ENCODE assay signal across 17 cellular contexts in genomic region chr9:133236291-133237071, GRCh38. TPM values are rescaled to one million over a fixed set of nuclear protein-coding genes. Genes with fewer than 3 reads are reported as not detected.
DNase-seq lines count a peak whose midpoint lies in the region; TF ChIP-seq lines count a peak whose summit lies in the region.
"Had no signal": no experiment of that assay in that cellular context is flagged by ENCODE, and none has a peak within 500 bp of the region (broad histone marks: within the 10 kb centered on the region; RNA-seq: fewer than 3 reads in every experiment).

No MANE protein-coding gene starts in this region.

- no peaks in the 10 kb centered on the region for H4K20me1 ChIP-seq in hepatocyte (ENCODE audit: insufficient read depth, poor library complexity, severe bottlenecking)

- no peak overlapping the region for H3K4me2 ChIP-seq in hepatocyte

- in situ Hi-C loops in transverse colon (cut with MboI; ENCODE audit: low pct_ligation_motif_present in 1 of 4, low pct_unique_long_range_greater_than_20kb in 1 of 4, low sequenced_read_pairs in 3 of 4): no loop called here

- no peak overlapping the region for H2AFZ ChIP-seq in hepatocyte

- TF ChIP-seq EP300 in transverse colon (IDR thresholded peaks at IDR 0.05; ENCODE audit: low read depth): no peak

- H3K4me3 ChIP-seq in esophagus (ENCODE audit: low read depth in 1 of 2, low read length in 2 of 2) (no peak overlapping the region), transverse colon (no peak overlapping the region), hepatocyte (no peak overlapping the region)
- H3K4me3 ChIP-seq: GM23248 had no signal

- 70 to 71% methylated on average over 16 to 20 of the region's 20 CpGs for WGBS in esophagus, 2 donors
- 71% methylated on average over 20 of the region's 20 CpGs; no CpG with 5 or more reads in 1 of the 2 donors for WGBS in transverse colon (ENCODE audit: low coverage in 1 of 2), 2 donors
- 84% methylated on average over 19 of the region's 20 CpGs for WGBS in hepatocyte (ENCODE audit: low lambda C conversion rate, missing lambda C conversion rate)

- H3K9me3 ChIP-seq in esophagus (ENCODE audit: control insufficient read depth in 2 of 2, insufficient read depth in 1 of 2, low read depth in 1 of 2, low read length in 1 of 2) (no peaks in the 10 kb centered on the region), transverse colon (no peaks in the 10 kb centered on the region), hepatocyte (ENCODE audit: low read depth) (no peaks in the 10 kb centered on the region)

- peak; percentile 20 for DNase-seq in DMS79 (lab: John Stamatoyannopoulos, UW)
- DNase-seq in DMS79 treated with DMSO at 0.1 percent for 48 hours (lab: John Stamatoyannopoulos, UW): no peak
- DNase-seq in myocyte (ENCODE audit: low read depth): peak; percentile 9
- no peak for DNase-seq in transverse colon
- DNase-seq in hepatocyte (ENCODE audit: low spot score): no peak
- DNase-seq in NCI-H524 treated with DMSO at 0.1 percent for 48 hours (lab: John Stamatoyannopoulos, UW): no peak
- no peak for DNase-seq in AG08395 (ENCODE audit: low spot score)
- DNase-seq: activated CD4-positive, CD25-positive, alpha-beta regulatory T cell treated with anti-CD3 and anti-CD28 coated beads, Interleukin-2, amount 50 U/mL, for 72 hours; activated naive CD8-positive, alpha-beta T cell treated with anti-CD3 and anti-CD28 coated beads, Interleukin-2, amount 10 ng/mL, durations not matched to agents 7 days and 5 days; activated T-cell treated with anti-CD3 and anti-CD28 coated beads, Interleukin-2, amount 50 U/mL, for 1 hour; cortex of kidney; NCI-H1105 treated with DMSO at 0.1 percent for 48 hours had no signal

- TF ChIP-seq CTCF in transverse colon (IDR thresholded peaks at IDR 0.05) (no peak), hepatocyte (IDR thresholded peaks at IDR 0.05; ENCODE audit: poor library complexity) (no peak)

- H3K27me3 ChIP-seq in esophagus (ENCODE audit: control insufficient read depth in 1 of 2, insufficient read depth in 2 of 2, low read length in 2 of 2) (no peaks in the 10 kb centered on the region), transverse colon (no peaks in the 10 kb centered on the region), hepatocyte (no peaks in the 10 kb centered on the region)

- intact Hi-C loops in transverse colon (cut with DNase I; ENCODE audit: low total_unique reads): no loop called here

- H3K27ac ChIP-seq in esophagus (ENCODE audit: low read depth in 2 of 2, low read length in 1 of 2) (peak overlapping the region; percentile 30 to 59), transverse colon (peak overlapping the region; percentile 45 to 80 (median 75)), hepatocyte (no peak overlapping the region)
- H3K27ac ChIP-seq: GM23248 had no signal

- H3K4me1 ChIP-seq in esophagus (ENCODE audit: control insufficient read depth in 2 of 2, insufficient read depth in 2 of 2, low read length in 1 of 2): peaks cover 0 to 20% of the 10 kb centered on the region in 2 donors
- peaks cover 10 to 39% (median 22%) of the 10 kb centered on the region in 4 donors for H3K4me1 ChIP-seq in transverse colon
- peaks cover 4% of the 10 kb centered on the region for H3K4me1 ChIP-seq in hepatocyte (ENCODE audit: insufficient read depth)

- H3K36me3 ChIP-seq in esophagus (ENCODE audit: control insufficient read depth in 2 of 2, insufficient read depth in 2 of 2, low read length in 1 of 2) (no peaks in the 10 kb centered on the region), transverse colon (no peaks in the 10 kb centered on the region), hepatocyte (replicated peaks; ENCODE audit: insufficient read depth, low read depth) (no peaks in the 10 kb centered on the region)

- H3K9me2 ChIP-seq in hepatocyte (replicated peaks; ENCODE audit: insufficient read depth): no peaks in the 10 kb centered on the region

- H3K79me2 ChIP-seq in hepatocyte: no peaks in the 10 kb centered on the region

- TF ChIP-seq POLR2A in transverse colon (IDR thresholded peaks at IDR 0.05): no peak

RNA-seq across cellular contexts. Expression of gene OBP2B, which starts 27.4 kb away (rescaled TPM):
- polyA plus RNA-seq in esophagus (not detected), hepatocyte (not detected in 2 replicates)
- total RNA-seq in myocyte (not detected in 2 replicates), transverse colon (not detected), hepatocyte (not detected in 2 replicates)
- not detected for polyA plus RNA-seq in myocyte (2012)
- total RNA-seq: activated naive CD8-positive, alpha-beta T cell treated with anti-CD3 and anti-CD28 coated beads, Interleukin-2, amount 10 ng/mL, durations not matched to agents 7 days and 5 days; GM23248; mononuclear cell; NCI-H460 had no signal
- polyA plus RNA-seq: GM23248, IgD-negative memory B cell had no signal

RNA-seq across cellular contexts. Expression of gene ABO, which starts 38.5 kb away (rescaled TPM):
- polyA plus RNA-seq in esophagus (10 to 100 TPM in 1 of 2 donors, 1 to 10 TPM in 1; 7.7 to 15.6 TPM), hepatocyte (9.5 and 15.7 TPM in 2 replicates)
- total RNA-seq in myocyte (not detected in 2 replicates), transverse colon (100 to 1,000 TPM in 3 of 4 donors, 10 to 100 TPM in 1; 77.4 to 199 (median 141) TPM), hepatocyte (3.4 and 4.8 TPM in 2 replicates)
- polyA plus RNA-seq in myocyte (2012): not detected
- total RNA-seq: activated naive CD8-positive, alpha-beta T cell treated with anti-CD3 and anti-CD28 coated beads, Interleukin-2, amount 10 ng/mL, durations not matched to agents 7 days and 5 days; GM23248; NCI-H460 had no signal
- polyA plus RNA-seq: GM23248, IgD-negative memory B cell had no signal

Comparison
In these comparisons a context has a peak if more than half of its experiments do, and no peak if none do; other contexts are left out.
1. DNase-seq: peak in DMS79 (single experiment) and myocyte (single experiment); none in DMS79 treated with DMSO at 0.1 percent for 48 hours (single experiment), transverse colon (single experiment), hepatocyte (single experiment), NCI-H524 treated with DMSO at 0.1 percent for 48 hours (single experiment) and AG08395 (single experiment).
2. RNA of gene ABO, which starts 38.5 kb away (total RNA-seq): 77.4 to 199 TPM in transverse colon; 3.4 to 4.8 TPM in hepatocyte and not detected in myocyte; every median in the first group is over 10 times any median in the second.